In the genomic region with DNA sequence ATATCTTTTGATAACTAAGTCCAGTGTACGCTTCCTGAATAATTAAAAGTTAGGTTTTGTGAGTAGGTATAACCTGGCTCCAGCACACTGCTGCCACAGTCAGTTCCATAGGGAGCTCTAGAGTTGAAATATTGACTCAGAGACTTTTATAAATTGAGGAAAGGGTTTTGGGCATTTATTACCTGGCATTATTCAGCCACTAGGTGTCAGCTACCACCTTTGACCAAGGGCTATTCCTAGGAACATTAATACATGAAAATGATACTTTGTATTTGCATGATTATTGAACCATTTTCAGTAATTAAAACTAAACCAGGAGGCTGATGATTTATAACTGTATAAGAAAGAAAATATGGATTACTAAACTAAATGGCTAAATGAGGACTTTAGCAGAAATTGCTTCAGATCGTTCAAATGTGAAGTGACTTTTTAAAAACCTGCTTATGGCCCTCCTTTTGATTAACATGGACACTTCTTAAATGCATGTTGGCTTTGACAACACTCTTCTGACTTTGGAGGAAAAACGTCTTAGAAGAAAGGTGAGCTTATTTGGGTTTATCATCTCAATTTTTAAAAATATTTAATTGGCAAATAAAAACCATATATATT, we compare ENCODE assay signal across 8 cellular contexts.
DNase-seq lines count a peak whose midpoint lies in the region; ATAC-seq and TF ChIP-seq lines count a peak whose summit lies in the region.

No MANE protein-coding gene starts in this region.

- peak; percentile 78 for TF ChIP-seq CTCF in H9 (conservative IDR thresholded peaks at IDR 0.05)
- peak; percentile 61 for TF ChIP-seq CTCF in OCI-LY1 (IDR thresholded peaks at IDR 0.05; ENCODE audit: low read length)

- no peaks in the 10 kb centered on the region for H3K79me2 ChIP-seq in H9 (ENCODE audit: insufficient read depth, low read length)
- H3K79me2 ChIP-seq in OCI-LY1 (ENCODE audit: insufficient read depth, low read length), result no peaks in the 10 kb centered on the region

- no peaks in the 10 kb centered on the region for H3K27me3 Mint-ChIP-seq in H9 (ENCODE audit: low read depth)
- H3K27me3 Mint-ChIP-seq in activated T-cell treated with anti-CD3 and anti-CD28 coated beads, Interleukin-2, amount 50 U/mL, for 24 hours, result no peaks in the 10 kb centered on the region

- H3K27ac ChIP-seq in H9 (ENCODE audit: insufficient read length, low read depth, low read length), result no peak overlapping the region
- no peak overlapping the region for H3K27ac ChIP-seq in OCI-LY1 (ENCODE audit: low read depth, low read length, poor library complexity, severe bottlenecking)
- H3K27ac ChIP-seq in iPS DF 6.9 (ENCODE audit: low read length), result no peak overlapping the region

- H2BK15ac ChIP-seq in H9 (ENCODE audit: low read depth, low read length), result no peak overlapping the region

- H3K9me3 Mint-ChIP-seq in H9, result no peaks in the 10 kb centered on the region
- no peaks in the 10 kb centered on the region for H3K9me3 Mint-ChIP-seq in activated T-cell treated with anti-CD3 and anti-CD28 coated beads, Interleukin-2, amount 50 U/mL, for 24 hours

- no peak overlapping the region for H2BK5ac ChIP-seq in H9 (ENCODE audit: insufficient read length, low read length)

- H4K5ac ChIP-seq in H9 (ENCODE audit: insufficient read length, low read depth, low read length), result no peak overlapping the region

- no peak overlapping the region for H4K91ac ChIP-seq in H9 (ENCODE audit: insufficient read length, low read depth, low read length)

- H3K4me1 Mint-ChIP-seq in H9, result peaks cover 0 to 2% of the 10 kb centered on the region in 2 experiments; a peak in 1 of 4 replicates
- no peaks in the 10 kb centered on the region for H3K4me1 Mint-ChIP-seq in activated T-cell treated with anti-CD3 and anti-CD28 coated beads, Interleukin-2, amount 50 U/mL, for 24 hours (ENCODE audit: low read depth)

- H3K56ac ChIP-seq in H9 (ENCODE audit: insufficient read length, low read depth, low read length), result no peak overlapping the region

- H3K36me3 Mint-ChIP-seq in H9 (ENCODE audit: insufficient read depth in 1 of 3, low read depth in 3 of 3), result no peaks in the 10 kb centered on the region
- H3K36me3 Mint-ChIP-seq in activated T-cell treated with anti-CD3 and anti-CD28 coated beads, Interleukin-2, amount 50 U/mL, for 24 hours (ENCODE audit: low read depth), result no peaks in the 10 kb centered on the region

- H3K27me3 ChIP-seq in H9 (ENCODE audit: insufficient read depth, low read length) (no peaks in the 10 kb centered on the region), OCI-LY1 (ENCODE audit: insufficient read depth, low read length) (no peaks in the 10 kb centered on the region), iPS DF 6.9 (ENCODE audit: control insufficient read depth, insufficient read depth, low read length) (no peaks in the 10 kb centered on the region), HAP-1 (ENCODE audit: low read depth) (no peaks in the 10 kb centered on the region)

- no peak overlapping the region for H4K8ac ChIP-seq in H9 (replicated peaks; ENCODE audit: insufficient read length, low read depth, low read length)

- no peak overlapping the region for H2BK20ac ChIP-seq in H9 (ENCODE audit: low read depth, low read length, poor library complexity, severe bottlenecking)

- H3K36me3 ChIP-seq in OCI-LY1 (ENCODE audit: insufficient read depth, low read length) (no peaks in the 10 kb centered on the region), iPS DF 6.9 (ENCODE audit: control insufficient read depth, insufficient read depth, low read length) (no peaks in the 10 kb centered on the region), HAP-1 (replicated peaks) (no peaks in the 10 kb centered on the region)

- no peak overlapping the region for H3K4ac ChIP-seq in H9 (ENCODE audit: low read depth, low read length)

- H3K27ac Mint-ChIP-seq in H9, result no peak overlapping the region
- no peak overlapping the region for H3K27ac Mint-ChIP-seq in activated T-cell treated with anti-CD3 and anti-CD28 coated beads, Interleukin-2, amount 50 U/mL, for 24 hours

- no peak overlapping the region for H3K23ac ChIP-seq in H9 (ENCODE audit: insufficient read length, low read depth, low read length)

- no peak overlapping the region for H2BK12ac ChIP-seq in H9 (ENCODE audit: insufficient read length, low read depth, low read length)

- H4K20me1 ChIP-seq in H9 (ENCODE audit: control insufficient read depth, insufficient read depth, insufficient read length) (no peaks in the 10 kb centered on the region), OCI-LY1 (ENCODE audit: insufficient read depth, low read length) (no peaks in the 10 kb centered on the region)

- no peaks in the 10 kb centered on the region for H3K9me2 ChIP-seq in OCI-LY1 (ENCODE audit: low read depth, low read length)

- H3T11ph ChIP-seq in H9 (ENCODE audit: low read length), result no peak overlapping the region

- H3K4me1 ChIP-seq in H9 (ENCODE audit: insufficient read depth, low read length) (no peaks in the 10 kb centered on the region), OCI-LY1 (ENCODE audit: insufficient read depth, low read length, severe bottlenecking) (no peaks in the 10 kb centered on the region), iPS DF 6.9 (ENCODE audit: control insufficient read depth, insufficient read depth, low read length) (no peaks in the 10 kb centered on the region), HAP-1 (peaks cover 14% of the 10 kb centered on the region)

- H2AK5ac ChIP-seq in H9 (ENCODE audit: insufficient read length, low read length), result no peak overlapping the region

- H3K4me3 ChIP-seq in OCI-LY1 (ENCODE audit: low read depth, low read length, poor library complexity, severe bottlenecking), result no peak overlapping the region
- H3K4me3 ChIP-seq in iPS DF 6.9 (ENCODE audit: low read length), result no peak overlapping the region
- H3K4me3 ChIP-seq in HAP-1, result no peak overlapping the region

- H3K79me1 ChIP-seq in H9 (ENCODE audit: insufficient read depth, low read depth, low read length, poor library complexity, severe bottlenecking), result no peaks in the 10 kb centered on the region

- H3K4me2 ChIP-seq in H9 (ENCODE audit: insufficient read depth, insufficient read length, low read length), result no peak overlapping the region
- no peak overlapping the region for H3K4me2 ChIP-seq in OCI-LY1 (ENCODE audit: low read length)

- H3K18ac ChIP-seq in H9 (ENCODE audit: insufficient read length, low read depth, low read length), result no peak overlapping the region

- no peaks in the 10 kb centered on the region for H3K23me2 ChIP-seq in H9 (ENCODE audit: insufficient read length, low read depth, low read length, poor library complexity, severe bottlenecking)

- no peak overlapping the region for H2AFZ ChIP-seq in H9 (ENCODE audit: low read length)
- H2AFZ ChIP-seq in OCI-LY1 (ENCODE audit: low read length), result no peak overlapping the region

- H3K14ac ChIP-seq in H9 (ENCODE audit: insufficient read depth, low read length), result no peak overlapping the region

- H3K4me3 Mint-ChIP-seq in H9, result no peak overlapping the region
- H3K4me3 Mint-ChIP-seq in activated T-cell treated with anti-CD3 and anti-CD28 coated beads, Interleukin-2, amount 50 U/mL, for 24 hours, result no peak overlapping the region

- in situ Hi-C loops in HAP-1 (cut with MboI; ENCODE audit: low sequenced_read_pairs), result loop anchor here (10.0 kb wide), 1 partner anchor 208 kb away; no protein-coding TSS in a partner anchor

- H3F3A ChIP-seq in OCI-LY1 (ENCODE audit: insufficient read depth, low read length), result no peaks in the 10 kb centered on the region

- H2BK120ac ChIP-seq in H9 (ENCODE audit: low read depth, low read length, poor library complexity, severe bottlenecking), result no peak overlapping the region

- DNase-seq in DMS53 treated with DMSO at 0.1 percent for 48 hours (lab: John Stamatoyannopoulos, UW; ENCODE audit: unreplicated experiment) (peak; percentile 4), H9 (no peak), iPS DF 6.9 (ENCODE audit: low read depth, low spot score) (peak; percentile 5), NOMO-1 treated with DMSO at 0.1 percent for 48 hours (lab: John Stamatoyannopoulos, UW; ENCODE audit: unreplicated experiment) (no peak), HAP-1 (ENCODE audit: low spot score in 2 of 2) (no peak)
- no peak for DNase-seq in activated T-cell treated with anti-CD3 and anti-CD28 coated beads, Interleukin-2, amount 50 U/mL, for 24 hours

- no CpG with 5 or more reads among the region's 3 CpGs for WGBS in H9 (ENCODE audit: extremely low coverage, insufficient read length, low lambda C conversion rate)
- no CpG with 5 or more reads among the region's 3 CpGs for WGBS in iPS DF 6.9 (ENCODE audit: insufficient coverage, insufficient read length)

- ATAC-seq in GM21737 (IDR thresholded peaks at IDR 0.05; ENCODE audit: unreplicated experiment), result no peak

- no peaks in the 10 kb centered on the region for H3K9me3 ChIP-seq in H9 (ENCODE audit: control insufficient read depth, low read depth, low read length)
- no peaks in the 10 kb centered on the region for H3K9me3 ChIP-seq in OCI-LY1 (ENCODE audit: low read length)
- H3K9me3 ChIP-seq in iPS DF 6.9 (ENCODE audit: control insufficient read depth, insufficient read depth, low read length), result no peaks in the 10 kb centered on the region
- H3K9me3 ChIP-seq in HAP-1, result no peaks in the 10 kb centered on the region

- H3K9ac ChIP-seq in H9 (ENCODE audit: extremely low read depth, insufficient read length, low read length) (no peak overlapping the region), OCI-LY1 (ENCODE audit: low read length) (no peak overlapping the region)

Comparison
In these comparisons a context has a peak if more than half of its experiments do, and no peak if none do; other contexts are left out.
1. DNase-seq: peak in DMS53 treated with DMSO at 0.1 percent for 48 hours (single experiment) and iPS DF 6.9 (single experiment); none in H9 (single experiment), NOMO-1 treated with DMSO at 0.1 percent for 48 hours (single experiment), activated T-cell treated with anti-CD3 and anti-CD28 coated beads, Interleukin-2, amount 50 U/mL, for 24 hours (single experiment) and HAP-1 (0 of 2).